ENCODE assay signal across 14 cellular contexts in the genomic region with DNA sequence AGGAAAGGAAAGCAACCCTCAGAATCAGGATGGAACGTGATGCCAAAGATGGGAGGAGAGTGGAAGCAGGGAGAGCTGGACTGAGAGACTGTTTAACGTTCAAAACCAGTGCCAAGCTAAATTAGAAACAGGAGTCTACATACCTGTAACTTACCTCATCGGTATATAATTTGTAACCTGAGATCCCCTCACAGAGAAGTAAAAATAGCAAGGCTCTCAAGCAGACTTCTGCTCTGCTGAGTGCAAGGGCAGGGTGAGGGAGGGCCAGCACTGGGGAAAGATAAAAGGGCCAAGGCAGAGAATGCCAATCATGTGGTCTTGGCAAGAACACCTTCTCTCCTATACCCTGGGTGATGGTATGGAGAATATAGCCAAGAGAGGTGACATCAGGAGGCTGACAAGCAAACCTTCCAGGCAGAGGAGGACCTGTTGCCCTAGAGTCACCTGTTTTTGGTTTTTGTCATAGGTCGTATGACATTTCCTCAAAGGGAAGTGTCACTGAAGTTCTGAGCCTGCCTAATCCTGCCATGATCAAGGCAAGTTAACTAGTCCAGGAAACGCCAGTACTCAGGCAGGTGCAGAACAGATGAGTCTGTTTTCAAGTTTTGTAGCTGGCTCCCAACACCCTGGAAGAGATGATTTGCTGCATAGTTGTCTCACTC.
DNase-seq lines count a peak whose midpoint lies in the region; ATAC-seq, FAIRE-seq and TF ChIP-seq lines count a peak whose summit lies in the region.
"Had no signal": no experiment of that assay in that cellular context is flagged by ENCODE, and none has a peak within 500 bp of the region (broad histone marks: within the 10 kb centered on the region; RNA-seq: fewer than 3 reads in every experiment).

No MANE protein-coding gene starts in this region.

- H3K27me3 Mint-ChIP-seq in MCF 10A (ENCODE audit: insufficient read depth, unreplicated experiment) = no peaks in the 10 kb centered on the region
- H3K27me3 Mint-ChIP-seq: activated naive CD8-positive, alpha-beta T cell treated with anti-CD3 and anti-CD28 coated beads, Interleukin-2, amount 50 U/mL, for 24 hours had no signal

- H3K36me3 Mint-ChIP-seq in MCF 10A (ENCODE audit: insufficient read depth, unreplicated experiment) = no peaks in the 10 kb centered on the region

- H3K27ac Mint-ChIP-seq in MCF 10A (ENCODE audit: low read depth, unreplicated experiment) = no peak overlapping the region
- H3K27ac Mint-ChIP-seq: activated naive CD8-positive, alpha-beta T cell treated with anti-CD3 and anti-CD28 coated beads, Interleukin-2, amount 50 U/mL, for 24 hours had no signal

- CTCF ChIA-PET in MCF 10A (lab: Yijun Ruan, JAX) = no interaction called here
- CTCF ChIA-PET in HepG2 (lab: Yijun Ruan, JAX; ENCODE audit: low intra/inter-chr PET ratio, low total read pairs) = no interaction called here

- H3K36me3 ChIP-seq in breast epithelium (no peaks in the 10 kb centered on the region), heart right ventricle (no peaks in the 10 kb centered on the region), upper lobe of right lung (no peaks in the 10 kb centered on the region), HepG2 (replicated peaks in 1 of 2; ENCODE audit: control insufficient read depth in 1 of 2, insufficient read depth in 2 of 2, low read length in 2 of 2) (no peaks in the 10 kb centered on the region)
- H3K36me3 ChIP-seq: SJSA1 had no signal

- BruUV-seq in MCF 10A (replicated peaks; lab: Mats Ljungman, UMichigan) (no TSS peak), HepG2 (replicated peaks; lab: Mats Ljungman, UMichigan) (no TSS peak)

- ATAC-seq in heart right ventricle (peak; percentile 58 to 97 (median 96)), upper lobe of right lung (peak; percentile 39), HG03469 (IDR thresholded peaks at IDR 0.05; ENCODE audit: unreplicated experiment) (no peak), HepG2 (no peak)
- ATAC-seq: activated naive CD8-positive, alpha-beta T cell treated with anti-CD3 and anti-CD28 coated beads, Interleukin-2, amount 50 U/mL, for 24 hours had no signal

- TF ChIP-seq RAD21 in HepG2 (CRISPR knock-in tag; IDR thresholded peaks at IDR 0.05) = no peak

- no peak overlapping the region for H3K4me3 Mint-ChIP-seq in MCF 10A (ENCODE audit: unreplicated experiment)
- H3K4me3 Mint-ChIP-seq: activated naive CD8-positive, alpha-beta T cell treated with anti-CD3 and anti-CD28 coated beads, Interleukin-2, amount 50 U/mL, for 24 hours had no signal

- no peak for TF ChIP-seq POLR2A in breast epithelium (IDR thresholded peaks at IDR 0.05)
- no peak for TF ChIP-seq POLR2A in HepG2 (IDR thresholded peaks at IDR 0.05; ENCODE audit: insufficient read depth in 1 of 2, low read depth in 2 of 2, low read length in 2 of 2)

- TF ChIP-seq EP300 in HepG2 (IDR thresholded peaks at IDR 0.05; ENCODE audit: low read depth in 2 of 2, low read length in 2 of 2) = no peak
- no peak for TF ChIP-seq EP300 in HepG2 (CRISPR knock-in tag; IDR thresholded peaks at IDR 0.05; ENCODE audit: borderline replicate concordance)

- no peak overlapping the region for H3K9ac ChIP-seq in HepG2 (ENCODE audit: insufficient read depth, low read depth, low read length)
- H3K9ac ChIP-seq: parathyroid adenoma had no signal

- no peak overlapping the region for H3K4me3 ChIP-seq in breast epithelium
- no peak overlapping the region for H3K4me3 ChIP-seq in heart right ventricle
- H3K4me3 ChIP-seq in upper lobe of right lung = no peak overlapping the region
- H3K4me3 ChIP-seq in HepG2 (replicated peaks in 1 of 3; ENCODE audit: insufficient read depth in 1 of 3, low read depth in 2 of 3, low read length in 3 of 3) = no peak overlapping the region
- H3K4me3 ChIP-seq: SJSA1 had no signal

- no peak overlapping the region for H3K4me2 ChIP-seq in HepG2 (ENCODE audit: low read depth, low read length)

- no peaks in the 10 kb centered on the region for H3K9me3 Mint-ChIP-seq in MCF 10A (ENCODE audit: unreplicated experiment)

- TF ChIP-seq CTCF in MCF 10A (IDR thresholded peaks at IDR 0.05; ENCODE audit: unreplicated experiment) = no peak
- no peak for TF ChIP-seq CTCF in breast epithelium (IDR thresholded peaks at IDR 0.05)
- TF ChIP-seq CTCF in heart right ventricle (IDR thresholded peaks at IDR 0.05) = no peak
- no peak for TF ChIP-seq CTCF in upper lobe of right lung (IDR thresholded peaks at IDR 0.05)
- TF ChIP-seq CTCF in HepG2 (CRISPR knock-in tag; IDR thresholded peaks at IDR 0.05) = no peak

- in situ Hi-C loops in HepG2 (cut with HindIII; ENCODE audit: extremely low pct_ligation_motif_present, low pct_unique_long_range_greater_than_20kb) = no loop called here

- H4K20me1 ChIP-seq in HepG2 (ENCODE audit: insufficient read depth, low read length) = no peaks in the 10 kb centered on the region

- no peak overlapping the region for H2AFZ ChIP-seq in HepG2 (ENCODE audit: low read length)
- H2AFZ ChIP-seq: parathyroid adenoma had no signal

- H3K79me2 ChIP-seq in HepG2 (ENCODE audit: insufficient read depth, low read length) = no peaks in the 10 kb centered on the region
- H3K79me2 ChIP-seq: parathyroid adenoma had no signal

- no peaks in the 10 kb centered on the region for H3K9me3 ChIP-seq in breast epithelium
- H3K9me3 ChIP-seq in heart right ventricle = peaks cover 0 to 26% (median 7%) of the 10 kb centered on the region in 11 donors
- H3K9me3 ChIP-seq in upper lobe of right lung = no peaks in the 10 kb centered on the region
- H3K9me3 ChIP-seq in HepG2 (ENCODE audit: low read length) = peaks cover 6% of the 10 kb centered on the region
- H3K9me3 ChIP-seq: SJSA1 had no signal

- H3K4me1 ChIP-seq in breast epithelium (no peaks in the 10 kb centered on the region), heart right ventricle (peaks cover 0 to 11% (median 0%) of the 10 kb centered on the region in 9 donors), upper lobe of right lung (no peaks in the 10 kb centered on the region), HepG2 (ENCODE audit: insufficient read depth, low read length) (no peaks in the 10 kb centered on the region)
- H3K4me1 ChIP-seq: parathyroid adenoma, SJSA1 had no signal

- 43 to 56% methylated on average over 5 of the region's 5 CpGs for WGBS in heart right ventricle, 2 donors
- 7% methylated on average over 5 of the region's 5 CpGs for WGBS in HepG2 (ENCODE audit: low lambda C conversion rate)

- H3K4me1 Mint-ChIP-seq in MCF 10A (ENCODE audit: insufficient read depth, unreplicated experiment) = no peaks in the 10 kb centered on the region
- H3K4me1 Mint-ChIP-seq: activated naive CD8-positive, alpha-beta T cell treated with anti-CD3 and anti-CD28 coated beads, Interleukin-2, amount 50 U/mL, for 24 hours had no signal

- intact Hi-C loops in MCF 10A (cut with micrococcal nuclease) = no loop called here
- intact Hi-C loops in breast epithelium (cut with DNase I; ENCODE audit: low total_unique reads) = no loop called here
- intact Hi-C loops in heart right ventricle (cut with DNase I) = loop anchor here in 1 of 10 donors (10.0 kb wide), 1 partner anchor 127 kb away; no protein-coding TSS in a partner anchor
- intact Hi-C loops in upper lobe of right lung (cut with DNase I) = no loop called here
- intact Hi-C loops in HepG2 (cut with micrococcal nuclease; ENCODE audit: unreplicated experiment) = no loop called here

- H3K27me3 ChIP-seq in breast epithelium (no peaks in the 10 kb centered on the region), heart right ventricle (no peaks in the 10 kb centered on the region), upper lobe of right lung (no peaks in the 10 kb centered on the region), HepG2 (ENCODE audit: control insufficient read depth in 1 of 2, insufficient read depth in 2 of 2, low read length in 2 of 2) (no peaks in the 10 kb centered on the region)
- H3K27me3 ChIP-seq: SJSA1 had no signal

- FAIRE-seq in HepG2 (lab: Jason Lieb, UNC) = no peak
- FAIRE-seq: D721Med had no signal

- DNase-seq in MCF 10A (ENCODE audit: unreplicated experiment) (peak; percentile 7), breast epithelium (ENCODE audit: low spot score in 2 of 2) (no peak), NCI-H526 treated with DMSO at 0.1 percent for 48 hours (lab: John Stamatoyannopoulos, UW) (peak; percentile 60), heart right ventricle (peak; percentile 17 to 45), upper lobe of right lung (no peak), HepG2 (ENCODE audit: low spot score) (no peak), H4 (ENCODE audit: low spot score) (no peak)
- DNase-seq: activated naive CD8-positive, alpha-beta T cell treated with anti-CD3 and anti-CD28 coated beads, Interleukin-2, amount 50 U/mL, for 24 hours; KBM-7; NCI-H446 treated with DMSO at 0.1 percent for 48 hours had no signal

- H3K27ac ChIP-seq in breast epithelium (no peak overlapping the region), heart right ventricle (peak overlapping the region in 9 of 10 donors; percentile 1 to 81 (median 64)), upper lobe of right lung (no peak overlapping the region), HepG2 (ENCODE audit: extremely low read length, insufficient read depth, low read length) (no peak overlapping the region)
- H3K27ac ChIP-seq: parathyroid adenoma, SJSA1 had no signal

- POLR2A ChIA-PET in MCF 10A (lab: Yijun Ruan, JAX) (no interaction called here), HepG2 (lab: Yijun Ruan, JAX) (no interaction called here)

TF ChIP-seq in HepG2, 621 proteins besides CTCF, POLR2A, EP300 and RAD21 (continues in another document):
- TF ChIP-seq MTF1 (CRISPR knock-in tag; IDR thresholded peaks at IDR 0.05) (no peak), POLR2AphosphoS2 (IDR thresholded peaks at IDR 0.05; ENCODE audit: low read depth, low read length) (no peak)
- TF ChIP-seq, protein P1, sequence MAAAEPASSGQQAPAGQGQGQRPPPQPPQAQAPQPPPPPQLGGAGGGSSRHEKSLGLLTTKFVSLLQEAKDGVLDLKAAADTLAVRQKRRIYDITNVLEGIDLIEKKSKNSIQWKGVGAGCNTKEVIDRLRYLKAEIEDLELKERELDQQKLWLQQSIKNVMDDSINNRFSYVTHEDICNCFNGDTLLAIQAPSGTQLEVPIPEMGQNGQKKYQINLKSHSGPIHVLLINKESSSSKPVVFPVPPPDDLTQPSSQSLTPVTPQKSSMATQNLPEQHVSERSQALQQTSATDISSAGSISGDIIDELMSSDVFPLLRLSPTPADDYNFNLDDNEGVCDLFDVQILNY (CRISPR knock-in tag; conservative IDR thresholded peaks at IDR 0.05) = no peak
- TF ChIP-seq, protein P2, sequence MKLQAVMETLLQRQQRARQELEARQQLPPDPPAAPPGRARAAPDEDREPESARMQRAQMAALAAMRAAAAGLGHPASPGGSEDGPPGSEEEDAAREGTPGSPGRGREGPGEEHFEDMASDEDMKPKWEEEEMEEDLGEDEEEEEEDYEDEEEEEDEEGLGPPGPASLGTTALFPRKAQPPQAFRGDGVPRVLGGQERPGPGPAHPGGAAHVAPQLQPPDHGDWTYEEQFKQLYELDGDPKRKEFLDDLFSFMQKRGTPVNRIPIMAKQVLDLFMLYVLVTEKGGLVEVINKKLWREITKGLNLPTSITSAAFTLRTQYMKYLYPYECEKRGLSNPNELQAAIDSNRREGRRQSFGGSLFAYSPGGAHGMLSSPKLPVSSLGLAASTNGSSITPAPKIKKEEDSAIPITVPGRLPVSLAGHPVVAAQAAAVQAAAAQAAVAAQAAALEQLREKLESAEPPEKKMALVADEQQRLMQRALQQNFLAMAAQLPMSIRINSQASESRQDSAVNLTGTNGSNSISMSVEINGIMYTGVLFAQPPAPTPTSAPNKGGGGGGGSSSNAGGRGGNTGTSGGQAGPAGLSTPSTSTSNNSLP (IDR thresholded peaks at IDR 0.05; ENCODE audit: low read depth, low read length) = no peak

Comparison
In these comparisons a context has a peak if more than half of its experiments do, and no peak if none do; other contexts are left out.
1. DNase-seq: peak in MCF 10A (single experiment), NCI-H526 treated with DMSO at 0.1 percent for 48 hours (single experiment) and heart right ventricle (2 of 2); none in breast epithelium (0 of 2), upper lobe of right lung (single experiment), HepG2 (single experiment) and H4 (single experiment).
2. H3K27ac ChIP-seq: peak in heart right ventricle (9 of 10); none in breast epithelium (0 of 2), upper lobe of right lung (single experiment) and HepG2 (single experiment).
3. ATAC-seq: peak in heart right ventricle (8 of 8) and upper lobe of right lung (single experiment); none in HG03469 (single experiment) and HepG2 (single experiment).